In the genomic region with DNA sequence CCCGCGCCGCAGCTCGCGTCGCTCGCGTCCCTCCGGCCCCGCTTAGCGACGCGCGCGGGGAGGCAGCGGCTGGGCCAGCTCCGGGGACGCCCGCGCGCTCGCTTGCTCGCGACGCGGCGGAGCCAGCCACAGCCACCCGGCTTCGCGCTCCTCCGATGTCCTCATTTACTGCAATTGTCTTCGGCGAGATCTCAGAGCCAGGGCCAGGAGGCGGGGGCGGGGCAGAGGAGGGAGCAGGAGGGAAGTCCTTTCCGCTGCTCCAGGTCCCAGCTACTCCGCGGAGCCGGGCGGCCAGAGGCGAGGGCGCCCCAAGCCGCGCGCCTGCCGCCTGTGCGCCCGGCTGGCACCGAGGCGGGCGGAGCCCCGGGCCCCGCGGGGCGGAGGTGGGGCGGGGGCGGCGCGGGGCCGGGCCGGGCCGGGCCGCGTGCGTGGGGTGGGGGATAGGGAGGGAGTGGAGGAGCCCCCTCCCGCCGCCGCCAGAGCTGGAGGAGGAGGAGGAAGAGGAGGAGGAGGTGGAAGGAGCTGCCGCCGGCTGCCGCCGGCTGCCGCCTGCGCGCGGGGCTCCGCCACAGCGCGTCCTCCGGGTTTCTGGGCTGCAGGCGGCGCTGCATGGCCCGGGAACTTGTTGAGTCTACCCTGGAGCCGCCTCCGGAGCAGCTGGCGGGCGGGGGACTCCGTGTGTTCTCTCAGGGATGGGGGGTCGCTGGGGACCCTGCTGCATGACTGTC, we compare ENCODE assay signal across 8 cellular contexts. TPM values are rescaled to one million over a fixed set of nuclear protein-coding genes. Genes with fewer than 3 reads are reported as not detected.
DNase-seq lines count a peak whose midpoint lies in the region; ATAC-seq and TF ChIP-seq lines count a peak whose summit lies in the region.

INSYN2A (minus strand) TSS at position 365 of the 728 bp plus-strand sequence. CDS start 20,196 bp downstream, outside the sequence.

- ATAC-seq in GM18498 (IDR thresholded peaks at IDR 0.05; ENCODE audit: unreplicated experiment) (no peak), HG02798 (IDR thresholded peaks at IDR 0.05; ENCODE audit: poor library complexity, unreplicated experiment) (no peak), GM21619 (IDR thresholded peaks at IDR 0.05; ENCODE audit: unreplicated experiment) (no peak)

- no peaks in the 10 kb centered on the region for H3K36me3 ChIP-seq in muscle layer of colon (ENCODE audit: insufficient read depth, low read length)

- TF ChIP-seq CTCF in AG04450 (IDR thresholded peaks at IDR 0.05; ENCODE audit: low read depth, low read length) (peak; percentile 52), LNCaP clone FGC (IDR thresholded peaks at IDR 0.05; ENCODE audit: control insufficient read depth, extremely low read depth, insufficient read depth) (peak; percentile 28; the same call in 1 of the 2 replicates), epithelial cell of proximal tubule (conservative IDR thresholded peaks at IDR 0.05; ENCODE audit: low read depth, low read length) (no peak), GM13976 (IDR thresholded peaks at IDR 0.05; ENCODE audit: borderline replicate concordance, control extremely low read depth, extremely low read depth, insufficient read depth, missing control alignments) (no peak)

- POLR2A ChIA-PET in AG04450 (lab: Yijun Ruan, JAX), result no interaction called here

- H3K27ac ChIP-seq in AG04450 (ENCODE audit: low read depth, low read length) (no peak within 1 kb of the TSS), muscle layer of colon (ENCODE audit: low read depth, low read length) (no peak within 1 kb of the TSS)

- H3K27me3 ChIP-seq in AG04450 (ENCODE audit: control insufficient read depth, insufficient read depth, low read length), result peaks cover 8% of the 10 kb centered on the region
- H3K27me3 ChIP-seq in muscle layer of colon (ENCODE audit: control insufficient read depth in 1 of 2, insufficient read depth in 2 of 2, low read length in 2 of 2), result peaks cover 0 to 21% of the 10 kb centered on the region in 2 donors

- CTCF ChIA-PET in AG04450 (lab: Charles Lee), result interaction anchor here (2.2 to 2.8 kb wide), 2 partner anchors 11 to 47 kb away, joined by 7 to 15 read pairs; no protein-coding TSS in a partner anchor

- no peak within 1 kb of the TSS for H3K9ac ChIP-seq in muscle layer of colon (ENCODE audit: low read length)

- H3K4me1 ChIP-seq in muscle layer of colon (ENCODE audit: insufficient read depth, low read length), result peaks cover 8% of the 10 kb centered on the region

- in situ Hi-C loops in GM13976 (cut with MboI; ENCODE audit: low sequenced_read_pairs, unreplicated experiment), result no loop called here

- H3K4me3 ChIP-seq in AG04450 (ENCODE audit: low read depth, low read length) (peak within 1 kb of the TSS; percentile 64), LNCaP clone FGC (ENCODE audit: low read depth, low read length) (peak within 1 kb of the TSS; percentile 20; the same call in 1 of the 2 replicates), epithelial cell of proximal tubule (ENCODE audit: low read depth, low read length) (peak within 1 kb of the TSS; percentile 59), muscle layer of colon (ENCODE audit: low read depth in 1 of 2, low read length in 2 of 2) (peak within 1 kb of the TSS; percentile 18 to 24)

- no peaks in the 10 kb centered on the region for H3K9me3 ChIP-seq in AG04450 (ENCODE audit: control insufficient read depth, insufficient read depth, low read length)
- no peaks in the 10 kb centered on the region for H3K9me3 ChIP-seq in muscle layer of colon (ENCODE audit: low read length)

- DNase-seq in AG04450 (ENCODE audit: low read depth, low spot score) (no peak), LNCaP clone FGC (ENCODE audit: low read depth) (no peak), epithelial cell of proximal tubule (ENCODE audit: low read depth) (no peak), GM13976 (ENCODE audit: low spot score) (no peak)

RNA-seq across cellular contexts. Expression of gene INSYN2A, which starts in this region (rescaled TPM):
- polyA plus RNA-seq in AG04450 (2011; rRNA removed), result 0.35 and 0.36 TPM in 2 replicates
- 0.39 and 0.41 TPM in 2 replicates for polyA minus RNA-seq in AG04450 (2011; rRNA and poly(A)+ RNA removed)
- 0.07 and 0.29 TPM in 2 replicates for total RNA-seq in epithelial cell of proximal tubule

Comparison
In these comparisons a context has a peak if more than half of its experiments do, and no peak if none do; other contexts are left out.
1. CTCF ChIP-seq: peak in AG04450 (single experiment) and LNCaP clone FGC (single experiment); none in epithelial cell of proximal tubule (single experiment) and GM13976 (single experiment).
2. Peak in every context shown above with its lines, with median percentiles within 50 percentile points of each other: H3K4me3 ChIP-seq.